In genomic region chr14:49417790-49418189, GRCh38 we compare ENCODE assay signal across 6 cellular contexts.
"Had no signal": no experiment of that assay in that cellular context is flagged by ENCODE, and none has a peak within 500 bp of the region (broad histone marks: within the 10 kb centered on the region; RNA-seq: fewer than 3 reads in every experiment).

No MANE protein-coding gene starts in this region.

- H3K36me3 ChIP-seq: HAP-1 had no signal

- H2AFZ ChIP-seq: GM23248 had no signal

- H3K9me3 ChIP-seq: HAP-1 had no signal

- DNase-seq: GM23248, HFFc6, IMR-90 had no signal

- ATAC-seq: HCT116, K562 had no signal

- H3K4me3 ChIP-seq: GM23248, HAP-1, K562 had no signal

- H3K27ac ChIP-seq: GM23248 had no signal
